Comparison of ENCODE assay signal across 30 cellular contexts in the genomic region with DNA sequence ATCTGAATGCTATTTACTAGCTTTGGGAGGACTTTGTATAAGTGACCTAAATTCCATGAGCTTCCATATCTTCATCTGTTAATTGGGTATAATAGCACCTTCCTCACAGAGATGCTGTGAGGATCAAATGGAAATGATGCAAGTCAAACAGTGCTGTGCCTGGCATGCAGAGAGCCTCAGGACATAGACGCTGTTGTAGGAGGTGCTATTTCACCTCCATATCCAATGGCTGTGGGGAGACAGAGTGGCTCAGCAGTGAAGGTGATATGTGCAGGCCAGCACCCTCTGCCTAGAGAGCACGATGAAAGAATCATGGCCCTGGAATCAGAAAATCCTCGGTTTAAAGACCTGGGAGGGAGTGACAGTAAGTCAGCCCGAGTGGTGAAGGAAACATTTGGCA. TPM values are rescaled to one million over a fixed set of nuclear protein-coding genes. Genes with fewer than 3 reads are reported as not detected.
"Had no signal": no experiment of that assay in that cellular context is flagged by ENCODE, and none has a peak within 500 bp of the region (broad histone marks: within the 10 kb centered on the region; RNA-seq: fewer than 3 reads in every experiment).

No MANE protein-coding gene starts in this region.

- H3K36me3 ChIP-seq: esophagus squamous epithelium, heart right ventricle, prostate gland, right atrium auricular region, stomach, thyroid gland, vagina had no signal

- FAIRE-seq: endometrium, kidney had no signal

- H3K4me2 ChIP-seq: smooth muscle cell had no signal

- H3K27ac Mint-ChIP-seq: effector memory CD8-positive, alpha-beta T cell; naive thymus-derived CD4-positive, alpha-beta T cell; nephron had no signal

- H3K27me3 ChIP-seq: heart right ventricle, right atrium auricular region, stomach, thyroid gland, vagina had no signal

- ATAC-seq: effector memory CD8-positive, alpha-beta T cell; heart right ventricle; left lobe of liver; naive thymus-derived CD4-positive, alpha-beta T cell; sciatic nerve had no signal

- H3K36me3 Mint-ChIP-seq: naive thymus-derived CD4-positive, alpha-beta T cell had no signal

- DNase-seq: cortex of kidney; effector memory CD8-positive, alpha-beta T cell; erythroblast; esophagus squamous epithelium; foreskin melanocyte; glutamatergic neuron; heart right ventricle; hippocampal formation; kidney; mesenchymal stem cell; midbrain; naive thymus-derived CD4-positive, alpha-beta T cell; nucleus accumbens; stimulated activated CD4-positive, alpha-beta T cell treated with anti-CD3 and anti-CD28 coated beads, Interleukin-12 subunit alpha, Interleukin-12 subunit beta, amount 100 ng/mL, for 4 hours; stimulated activated CD4-positive, alpha-beta T cell treated with anti-CD3 and anti-CD28 coated beads, Interleukin-1b, Interleukin-23, amount 100 ng/mL, for 48 hours; stimulated activated CD4-positive, alpha-beta T cell treated with anti-CD3 and anti-CD28 coated beads, Interleukin-4, amount 100 ng/mL, for 1 hour; stimulated activated CD8-positive, alpha-beta memory T cell treated with anti-CD3 and anti-CD28 coated beads, Interleukin-4, amount 100 ng/mL, for 48 hours; stimulated activated naive CD4-positive, alpha-beta T cell treated with Interleukin-2 at 50 U/mL for 16 hours; stomach; thyroid gland; trophoblast cell had no signal

- H3K9me3 Mint-ChIP-seq: effector memory CD8-positive, alpha-beta T cell; nephron had no signal

- H3K4me1 Mint-ChIP-seq: naive thymus-derived CD4-positive, alpha-beta T cell; nephron had no signal

- H3K9me3 ChIP-seq: esophagus squamous epithelium, heart right ventricle, prostate gland, right atrium auricular region, stomach, thyroid gland, vagina had no signal

- H3K27ac ChIP-seq: esophagus squamous epithelium, heart right ventricle, prostate gland, right atrium auricular region, stomach, thyroid gland, vagina had no signal

- H3K4me3 Mint-ChIP-seq: effector memory CD8-positive, alpha-beta T cell; naive thymus-derived CD4-positive, alpha-beta T cell; nephron had no signal

- H3K4me3 ChIP-seq: esophagus squamous epithelium, heart right ventricle, lung, prostate gland, right atrium auricular region, smooth muscle cell, stomach, thyroid gland, vagina had no signal

- H3K4me1 ChIP-seq: esophagus squamous epithelium, prostate gland, right atrium auricular region, stomach, thyroid gland, vagina had no signal

RNA-seq across cellular contexts. Expression of a gene that starts 16.0 kb away (rescaled TPM):
- polyA plus RNA-seq: naive thymus-derived CD4-positive, alpha-beta T cell had no signal
